9 cellular contexts compared by ENCODE assay signal in the genomic region with DNA sequence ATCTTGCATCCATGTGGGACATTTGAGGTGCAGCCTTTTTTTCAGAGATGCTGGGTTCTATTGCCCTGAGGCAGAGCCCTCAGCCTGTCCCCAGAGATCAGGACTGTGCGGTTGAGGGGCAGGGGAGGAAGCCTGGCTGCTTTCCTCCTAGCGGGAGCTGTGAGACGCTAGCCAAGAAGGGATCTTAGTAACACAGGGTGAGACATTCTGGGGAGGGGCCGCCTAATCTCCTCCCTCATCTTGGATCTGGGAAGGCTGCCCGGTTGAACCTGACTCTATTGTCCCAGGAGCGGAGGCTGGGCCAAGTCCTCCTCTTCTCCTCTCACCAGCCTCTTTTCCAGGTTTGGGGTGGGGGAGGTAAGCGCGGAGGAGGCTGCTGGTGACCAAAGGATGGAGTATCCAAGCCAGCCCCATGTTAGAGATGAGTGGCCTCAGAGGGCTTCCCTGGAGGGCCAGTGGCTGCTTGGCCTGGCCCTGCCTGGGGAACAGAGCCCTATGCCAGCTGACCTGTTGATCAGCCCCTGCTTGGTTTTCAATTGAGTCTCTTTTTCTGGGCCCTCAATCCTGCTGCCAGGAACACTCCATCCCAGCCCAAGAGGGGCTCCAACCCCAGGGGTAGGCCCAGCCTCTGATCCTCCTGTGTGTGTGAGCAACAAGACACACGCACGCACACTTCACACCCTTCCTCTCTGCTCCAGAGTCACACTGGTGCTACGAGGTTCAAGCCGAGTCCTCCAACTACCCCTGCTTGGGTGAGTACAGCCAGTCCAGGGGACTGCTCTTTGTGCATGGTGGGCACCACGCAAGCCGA. TPM values are rescaled to one million over a fixed set of nuclear protein-coding genes. Genes with fewer than 3 reads are reported as not detected.
DNase-seq lines count a peak whose midpoint lies in the region; ATAC-seq, FAIRE-seq and TF ChIP-seq lines count a peak whose summit lies in the region.
"Had no signal": no experiment of that assay in that cellular context is flagged by ENCODE, and none has a peak within 500 bp of the region (broad histone marks: within the 10 kb centered on the region; RNA-seq: fewer than 3 reads in every experiment).

No MANE protein-coding gene starts in this region.

- no peak for TF ChIP-seq CTCF in HFF-Myc (IDR thresholded peaks at IDR 0.05; ENCODE audit: low read depth, low read length, missing control alignments)
- TF ChIP-seq CTCF in bronchial epithelial cell (IDR thresholded peaks at IDR 0.05; ENCODE audit: insufficient read depth, low read length, severe bottlenecking) = no peak
- no peak for TF ChIP-seq CTCF in kidney (IDR thresholded peaks at IDR 0.05; ENCODE audit: borderline replicate concordance, extremely low read depth, insufficient read depth)

- ATAC-seq in HG02973 (IDR thresholded peaks at IDR 0.05; ENCODE audit: unreplicated experiment) = no peak
- ATAC-seq in HG02571 (IDR thresholded peaks at IDR 0.05; ENCODE audit: unreplicated experiment) = no peak

- peak overlapping the region in 1 of 2 donors; percentile 37 for H3K27ac ChIP-seq in kidney (ENCODE audit: low read depth in 2 of 2, low read length in 2 of 2)

- H3K4me1 Mint-ChIP-seq in activated CD4-positive, alpha-beta T cell treated with anti-CD3 and anti-CD28 coated beads, Interleukin-2, amount 10 ng/mL, durations not matched to agents 24 days and 14 days = peaks cover 11% of the 10 kb centered on the region

- H3K9me3 Mint-ChIP-seq in activated CD4-positive, alpha-beta T cell treated with anti-CD3 and anti-CD28 coated beads, Interleukin-2, amount 10 ng/mL, durations not matched to agents 24 days and 14 days = no peaks in the 10 kb centered on the region

- H3K4me1 ChIP-seq in kidney (ENCODE audit: control insufficient read depth in 1 of 2, insufficient read depth in 1 of 2, low read depth in 1 of 2, low read length in 2 of 2) = peaks cover 10 to 41% of the 10 kb centered on the region in 2 donors

- no peaks in the 10 kb centered on the region for H3K9me3 ChIP-seq in kidney (ENCODE audit: control insufficient read depth in 1 of 2, low read length in 2 of 2)

- peaks cover 36% of the 10 kb centered on the region for H3K27me3 Mint-ChIP-seq in activated CD4-positive, alpha-beta T cell treated with anti-CD3 and anti-CD28 coated beads, Interleukin-2, amount 10 ng/mL, durations not matched to agents 24 days and 14 days

- no peak overlapping the region for H3K9ac ChIP-seq in kidney (ENCODE audit: low read length in 2 of 2)

- FAIRE-seq in bronchial epithelial cell (lab: Jason Lieb, UNC) = no peak
- no peak for FAIRE-seq in kidney (lab: Jason Lieb, UNC)

- no peak overlapping the region for H3K4me3 Mint-ChIP-seq in activated CD4-positive, alpha-beta T cell treated with anti-CD3 and anti-CD28 coated beads, Interleukin-2, amount 10 ng/mL, durations not matched to agents 24 days and 14 days

- no peak overlapping the region for H3K27ac Mint-ChIP-seq in activated CD4-positive, alpha-beta T cell treated with anti-CD3 and anti-CD28 coated beads, Interleukin-2, amount 10 ng/mL, durations not matched to agents 24 days and 14 days
- H3K27ac Mint-ChIP-seq: progenitor cell of endocrine pancreas had no signal

- no peak overlapping the region for H3K4me3 ChIP-seq in HFF-Myc (replicated peaks; ENCODE audit: low read depth, low read length)
- no peak overlapping the region for H3K4me3 ChIP-seq in bronchial epithelial cell (ENCODE audit: low read depth, low read length)
- no peak overlapping the region for H3K4me3 ChIP-seq in kidney (ENCODE audit: low read length in 2 of 2)

- H3K36me3 Mint-ChIP-seq in activated CD4-positive, alpha-beta T cell treated with anti-CD3 and anti-CD28 coated beads, Interleukin-2, amount 10 ng/mL, durations not matched to agents 24 days and 14 days (ENCODE audit: low read depth) = no peaks in the 10 kb centered on the region

- H3K27me3 ChIP-seq in bronchial epithelial cell (ENCODE audit: control insufficient read depth, insufficient read depth, low read length) = peaks cover 29% of the 10 kb centered on the region

- peak; percentile 61 for DNase-seq in A172 (ENCODE audit: low spot score)
- DNase-seq in HFF-Myc (ENCODE audit: extremely low read depth, low read depth) = peak; percentile 85
- peak; percentile 28 for DNase-seq in bronchial epithelial cell (ENCODE audit: low read depth)
- DNase-seq in kidney = peak; percentile 86
- no peak for DNase-seq in mesenteric fat pad (ENCODE audit: low spot score)
- no peak for DNase-seq in activated CD4-positive, alpha-beta T cell treated with anti-CD3 and anti-CD28 coated beads, Interleukin-2, amount 10 ng/mL, durations not matched to agents 24 days and 14 days

- no peaks in the 10 kb centered on the region for H3K36me3 ChIP-seq in bronchial epithelial cell (ENCODE audit: control insufficient read depth, insufficient read depth, low read length)
- H3K36me3 ChIP-seq in kidney (ENCODE audit: control insufficient read depth in 1 of 2, insufficient read depth in 2 of 2, low read length in 2 of 2) = no peaks in the 10 kb centered on the region

- intact Hi-C loops in kidney (cut with DNase I) = no loop called here
- intact Hi-C loops in activated CD4-positive, alpha-beta T cell treated with anti-CD3 and anti-CD28 coated beads, Interleukin-2, amount 10 ng/mL, durations not matched to agents 24 days and 14 days (cut with micrococcal nuclease) = no loop called here

RNA-seq across cellular contexts. Expression of gene CA4, which starts 5.0 kb away (rescaled TPM):
- total RNA-seq in A172 (2014; rRNA removed; shearing (Covaris generic)) = 0.17 TPM in 1 of 2 replicates, not detected in the other
- total RNA-seq in bronchial epithelial cell (not detected in 2 replicates), kidney (25.3 TPM), mesenteric fat pad (100 TPM)
- 102 TPM for polyA plus RNA-seq in kidney (ENCODE audit: insufficient read depth, low read depth, low replicate concordance)
- total RNA-seq in activated CD4-positive, alpha-beta T cell treated with anti-CD3 and anti-CD28 coated beads, Interleukin-2, amount 10 ng/mL, durations not matched to agents 24 days and 14 days = not detected in 2 replicates

Comparison
In these comparisons a context has a peak if more than half of its experiments do, and no peak if none do; other contexts are left out.
1. DNase-seq: peak in A172 (single experiment), HFF-Myc (single experiment), bronchial epithelial cell (single experiment) and kidney (single experiment); none in mesenteric fat pad (single experiment) and activated CD4-positive, alpha-beta T cell treated with anti-CD3 and anti-CD28 coated beads, Interleukin-2, amount 10 ng/mL, durations not matched to agents 24 days and 14 days (single experiment).
2. RNA of gene CA4, which starts 5.0 kb away (total RNA-seq): 100 TPM in mesenteric fat pad (single experiment) and 25.3 TPM in kidney (single experiment); 0.17 TPM in A172, not detected in bronchial epithelial cell and not detected in activated CD4-positive, alpha-beta T cell treated with anti-CD3 and anti-CD28 coated beads, Interleukin-2, amount 10 ng/mL, durations not matched to agents 24 days and 14 days; every median in the first group is over 10 times any median in the second.